In the genomic region with DNA sequence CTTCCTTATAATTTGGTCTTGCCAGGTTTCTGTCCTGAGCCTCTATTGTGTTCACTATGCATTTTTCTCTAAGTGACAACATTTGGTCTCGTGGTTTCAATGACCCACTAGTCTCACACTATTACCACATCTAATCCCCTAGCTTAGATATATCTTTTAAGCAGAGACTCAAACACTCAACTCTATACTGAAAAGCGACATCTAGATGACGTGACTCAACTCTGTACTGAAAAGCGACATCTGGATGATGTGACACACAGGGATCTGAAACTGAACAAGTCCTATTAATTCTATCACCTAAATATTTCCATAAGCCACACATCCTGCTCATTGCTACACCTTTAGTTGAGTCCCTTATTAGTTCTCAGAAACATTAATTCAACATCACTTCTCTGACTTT, we compare ENCODE assay signal across 10 cellular contexts.
DNase-seq lines count a peak whose midpoint lies in the region; ATAC-seq and TF ChIP-seq lines count a peak whose summit lies in the region.
"Had no signal": no experiment of that assay in that cellular context is flagged by ENCODE, and none has a peak within 500 bp of the region (broad histone marks: within the 10 kb centered on the region; RNA-seq: fewer than 3 reads in every experiment).

No MANE protein-coding gene starts in this region.

- TF ChIP-seq EP300 in suprapubic skin (IDR thresholded peaks at IDR 0.05): no peak

- H3K9me3 ChIP-seq in CD4-positive, CD25-positive, alpha-beta regulatory T cell (ENCODE audit: control insufficient read depth in 2 of 2, low read length in 2 of 2): no peaks in the 10 kb centered on the region
- H3K9me3 ChIP-seq in IMR-90 (ENCODE audit: control insufficient read depth, insufficient read depth, low read length) (no peaks in the 10 kb centered on the region), testis (no peaks in the 10 kb centered on the region), suprapubic skin (no peaks in the 10 kb centered on the region)

- no peak for TF ChIP-seq RAD21 in IMR-90 (IDR thresholded peaks at IDR 0.05; ENCODE audit: low read length)

- no peak overlapping the region for H4K91ac ChIP-seq in IMR-90 (ENCODE audit: insufficient read depth, low read depth, low read length)

- CTCF ChIA-PET in IMR-90 (lab: Yijun Ruan, JAX): no interaction called here

- peaks cover 2 to 4% of the 10 kb centered on the region in 2 experiments; a peak in 2 of 4 replicates for H3K79me1 ChIP-seq in IMR-90 (ENCODE audit: low read depth in 1 of 2, low read length in 2 of 2)

- H3K9ac ChIP-seq in IMR-90 (ENCODE audit: low read depth, low read length): no peak overlapping the region

- DNase-seq in CD4-positive, CD25-positive, alpha-beta regulatory T cell: peak in 2 of 3 donors; percentile 2 to 52
- DNase-seq in IMR-90 (no peak), testis (no peak), suprapubic skin (ENCODE audit: low spot score in 2 of 2) (no peak), EL (no peak), anterior cingulate cortex (lab: John Stamatoyannopoulos, UW) (no peak)
- DNase-seq: hippocampal formation, NCI-H526 treated with DMSO at 0.1 percent for 48 hours had no signal

- no peak overlapping the region for H2AK5ac ChIP-seq in IMR-90 (ENCODE audit: low read depth, low read length)

- no peak overlapping the region for H4K8ac ChIP-seq in IMR-90 (ENCODE audit: low read depth in 2 of 2, low read length in 2 of 2)

- H3K36me3 Mint-ChIP-seq in CD4-positive, CD25-positive, alpha-beta regulatory T cell: no peaks in the 10 kb centered on the region

- no peak overlapping the region for H3K23ac ChIP-seq in IMR-90 (ENCODE audit: low read depth, low read length)

- no peak overlapping the region for H2BK5ac ChIP-seq in IMR-90 (ENCODE audit: low read depth, low read length, poor library complexity, severe bottlenecking)

- no peak overlapping the region for H3K4me2 ChIP-seq in IMR-90 (ENCODE audit: low read depth, low read length)

- no peak overlapping the region for H3K18ac ChIP-seq in IMR-90 (ENCODE audit: low read depth, low read length)

- H2AK9ac ChIP-seq in IMR-90 (replicated peaks; ENCODE audit: low read depth, low read length, poor library complexity): no peak overlapping the region

- no peak overlapping the region for H2AFZ ChIP-seq in IMR-90 (replicated peaks; ENCODE audit: low read length, poor library complexity)

- no peak overlapping the region for H3K27ac ChIP-seq in CD4-positive, CD25-positive, alpha-beta regulatory T cell (ENCODE audit: insufficient read depth, low read length, poor library complexity, severe bottlenecking)
- no peak overlapping the region for H3K27ac ChIP-seq in IMR-90 (ENCODE audit: insufficient read depth, low read length)
- H3K27ac ChIP-seq in testis: no peak overlapping the region
- no peak overlapping the region for H3K27ac ChIP-seq in suprapubic skin

- no peak overlapping the region for H3K56ac ChIP-seq in IMR-90 (ENCODE audit: extremely low read depth, insufficient read depth, low read length)

- in situ Hi-C loops in IMR-90 (cut with MboI; ENCODE audit: low sequenced_read_pairs): no loop called here

- H3K9me1 ChIP-seq in IMR-90 (ENCODE audit: insufficient read depth, low read length): peaks cover 3% of the 10 kb centered on the region; the same call in 1 of the 2 replicates

- dilution Hi-C loops in IMR-90 (cut with HindIII; ENCODE audit: low sequenced_read_pairs, unreplicated experiment): no loop called here

- intact Hi-C loops in IMR-90 (cut with micrococcal nuclease): no loop called here
- intact Hi-C loops in testis (cut with DNase I; ENCODE audit: low total_unique reads): no loop called here

- POLR2A ChIA-PET in IMR-90 (lab: Charles Lee; ENCODE audit: unreplicated experiment): no interaction called here

- no peaks in the 10 kb centered on the region for H3K9me3 Mint-ChIP-seq in CD4-positive, CD25-positive, alpha-beta regulatory T cell

- no peak overlapping the region for H4K5ac ChIP-seq in IMR-90 (ENCODE audit: low read depth, low read length)

- no peak for ATAC-seq in CD4-positive, CD25-positive, alpha-beta regulatory T cell (ENCODE audit: low read depth in 2 of 2)
- ATAC-seq in GM18873 (IDR thresholded peaks at IDR 0.05; ENCODE audit: low FRiP score, unreplicated experiment): peak; percentile 99
- ATAC-seq in HG02678 (IDR thresholded peaks at IDR 0.05; ENCODE audit: unreplicated experiment): peak; percentile 99
- no peak for ATAC-seq in IMR-90 (ENCODE audit: low read depth)

- no peaks in the 10 kb centered on the region for H3K36me3 ChIP-seq in CD4-positive, CD25-positive, alpha-beta regulatory T cell (ENCODE audit: control insufficient read depth, insufficient read depth, low read length)
- H3K36me3 ChIP-seq in IMR-90 (ENCODE audit: control insufficient read depth, insufficient read depth, low read length) (no peaks in the 10 kb centered on the region), testis (ENCODE audit: low read depth, missing control alignments) (no peaks in the 10 kb centered on the region), suprapubic skin (no peaks in the 10 kb centered on the region)

- TF ChIP-seq CTCF in IMR-90 (conservative IDR thresholded peaks at IDR 0.05; ENCODE audit: low read depth, low read length) (no peak), testis (IDR thresholded peaks at IDR 0.05) (no peak), suprapubic skin (IDR thresholded peaks at IDR 0.05) (no peak)

- H2BK20ac ChIP-seq in IMR-90 (ENCODE audit: low read depth, low read length): no peak overlapping the region

- H3K4me1 ChIP-seq in CD4-positive, CD25-positive, alpha-beta regulatory T cell (ENCODE audit: control insufficient read depth, insufficient read depth, low read length, poor library complexity, severe bottlenecking): no peaks in the 10 kb centered on the region
- H3K4me1 ChIP-seq in IMR-90 (ENCODE audit: control insufficient read depth, insufficient read depth, low read length) (peaks cover 7% of the 10 kb centered on the region; the same call in 1 of the 2 replicates), testis (no peaks in the 10 kb centered on the region), suprapubic skin (no peaks in the 10 kb centered on the region)

- H3K27me3 ChIP-seq in CD4-positive, CD25-positive, alpha-beta regulatory T cell (ENCODE audit: control insufficient read depth, insufficient read depth, low read length): no peaks in the 10 kb centered on the region
- H3K27me3 ChIP-seq in IMR-90 (ENCODE audit: control insufficient read depth, insufficient read depth, low read length): no peaks in the 10 kb centered on the region
- H3K27me3 ChIP-seq in testis: no peaks in the 10 kb centered on the region
- H3K27me3 ChIP-seq in suprapubic skin: no peaks in the 10 kb centered on the region

- no peak overlapping the region for H3K4me3 Mint-ChIP-seq in CD4-positive, CD25-positive, alpha-beta regulatory T cell

- no peak overlapping the region for H3K4me3 ChIP-seq in CD4-positive, CD25-positive, alpha-beta regulatory T cell (ENCODE audit: low read depth, low read length)
- H3K4me3 ChIP-seq in IMR-90 (ENCODE audit: insufficient read depth, low read depth, low read length) (no peak overlapping the region), testis (no peak overlapping the region), suprapubic skin (no peak overlapping the region)

- H3K4ac ChIP-seq in IMR-90 (ENCODE audit: low read depth, low read length): no peak overlapping the region

- no TSS peak for BruUV-seq in IMR-90 (replicated peaks; lab: Mats Ljungman, UMichigan)

- H3K4me1 Mint-ChIP-seq in CD4-positive, CD25-positive, alpha-beta regulatory T cell: peaks cover 0 to 12% (median 10%) of the 10 kb centered on the region in 4 donors

- H2BK15ac ChIP-seq in IMR-90 (ENCODE audit: low read depth, low read length): 0 out of 3 replicates have a peak overlapping the region, but pooled peaks have one; percentile 56

- no peak overlapping the region for H3K14ac ChIP-seq in IMR-90 (replicated peaks; ENCODE audit: low read depth, low read length)

- no peak overlapping the region for H3K27ac Mint-ChIP-seq in CD4-positive, CD25-positive, alpha-beta regulatory T cell

- no peak overlapping the region for H2BK120ac ChIP-seq in IMR-90 (ENCODE audit: low read depth, low read length)

- peaks cover 1% of the 10 kb centered on the region for H3K27me3 Mint-ChIP-seq in CD4-positive, CD25-positive, alpha-beta regulatory T cell

- 88% methylated on average over 4 of the region's 4 CpGs; no CpG with 5 or more reads in 1 of the 2 experiments for WGBS in IMR-90 (ENCODE audit: extremely low coverage in 2 of 2, insufficient read length in 1 of 2), 2 experiments
- 93 to 96% methylated on average over 4 of the region's 4 CpGs for WGBS in testis, 2 donors
- WGBS in suprapubic skin: 88% methylated on average over 4 of the region's 4 CpGs

- no peaks in the 10 kb centered on the region for H4K20me1 ChIP-seq in IMR-90 (ENCODE audit: insufficient read depth, low read length)

- TF ChIP-seq POLR2A in IMR-90 (IDR thresholded peaks at IDR 0.05; ENCODE audit: low read depth, low read length) (no peak), testis (IDR thresholded peaks at IDR 0.05) (no peak), suprapubic skin (IDR thresholded peaks at IDR 0.05) (no peak)

TF ChIP-seq in IMR-90, 13 proteins besides CTCF, POLR2A, EP300 and RAD21 (continues in another document):
- TF ChIP-seq MXI1 (IDR thresholded peaks at IDR 0.05; ENCODE audit: borderline replicate concordance, low read depth, low read length): no peak
- no peak for TF ChIP-seq CHD1 (IDR thresholded peaks at IDR 0.05; ENCODE audit: low read depth, low read length)
- TF ChIP-seq, protein P1, sequence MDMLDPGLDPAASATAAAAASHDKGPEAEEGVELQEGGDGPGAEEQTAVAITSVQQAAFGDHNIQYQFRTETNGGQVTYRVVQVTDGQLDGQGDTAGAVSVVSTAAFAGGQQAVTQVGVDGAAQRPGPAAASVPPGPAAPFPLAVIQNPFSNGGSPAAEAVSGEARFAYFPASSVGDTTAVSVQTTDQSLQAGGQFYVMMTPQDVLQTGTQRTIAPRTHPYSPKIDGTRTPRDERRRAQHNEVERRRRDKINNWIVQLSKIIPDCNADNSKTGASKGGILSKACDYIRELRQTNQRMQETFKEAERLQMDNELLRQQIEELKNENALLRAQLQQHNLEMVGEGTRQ (IDR thresholded peaks at IDR 0.05; ENCODE audit: low read depth, low read length): no peak
- no peak for TF ChIP-seq SMC3 (IDR thresholded peaks at IDR 0.05; ENCODE audit: low read depth, low read length)
- TF ChIP-seq CEBPB (IDR thresholded peaks at IDR 0.05; ENCODE audit: low read depth, low read length): no peak
- TF ChIP-seq RFX5 (IDR thresholded peaks at IDR 0.05; ENCODE audit: low read depth, low read length): no peak
- TF ChIP-seq MAZ (IDR thresholded peaks at IDR 0.05; ENCODE audit: borderline replicate concordance, low read depth, low read length): no peak
- no peak for TF ChIP-seq BHLHE40 (IDR thresholded peaks at IDR 0.05; ENCODE audit: low read depth, low read length)

Comparison
In these comparisons a context has a peak if more than half of its experiments do, and no peak if none do; other contexts are left out.
1. ATAC-seq: peak in GM18873 (single experiment) and HG02678 (single experiment); none in CD4-positive, CD25-positive, alpha-beta regulatory T cell (0 of 2) and IMR-90 (single experiment).
2. DNase-seq: peak in CD4-positive, CD25-positive, alpha-beta regulatory T cell (2 of 3); none in IMR-90 (single experiment), testis (single experiment), suprapubic skin (0 of 2), EL (single experiment) and anterior cingulate cortex (0 of 58).